Comparison of ENCODE assay signal across 28 cellular contexts in the genomic region with DNA sequence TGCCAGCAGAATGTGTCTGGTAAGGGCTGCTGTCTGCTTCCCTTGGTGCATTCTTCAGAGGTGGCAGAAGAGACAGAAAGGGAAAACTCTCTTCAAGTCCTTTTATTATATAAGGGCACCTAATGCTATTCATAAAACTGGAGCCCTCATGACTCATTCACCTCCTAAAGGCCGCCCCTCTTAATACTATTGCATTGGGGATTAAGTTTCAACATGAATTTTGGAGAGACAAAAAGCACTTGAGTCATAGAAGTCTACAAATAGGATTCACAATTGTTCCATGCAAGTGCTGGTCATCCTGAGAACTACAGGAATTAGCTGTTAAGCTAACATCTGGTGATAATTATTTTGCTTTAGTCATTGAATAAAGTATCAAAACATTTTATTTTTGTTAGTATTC.
DNase-seq lines count a peak whose midpoint lies in the region; ATAC-seq, FAIRE-seq and TF ChIP-seq lines count a peak whose summit lies in the region.
"Had no signal": no experiment of that assay in that cellular context is flagged by ENCODE, and none has a peak within 500 bp of the region (broad histone marks: within the 10 kb centered on the region; RNA-seq: fewer than 3 reads in every experiment).

No MANE protein-coding gene starts in this region.

- H3K36me3 Mint-ChIP-seq in glutamatergic neuron (ENCODE audit: unreplicated experiment), result peaks cover 13% of the 10 kb centered on the region
- H3K36me3 Mint-ChIP-seq: activated naive CD8-positive, alpha-beta T cell had no signal

- H3K4me1 ChIP-seq in gastroesophageal sphincter, result no peaks in the 10 kb centered on the region
- H3K4me1 ChIP-seq in Peyer's patch, result no peaks in the 10 kb centered on the region
- H3K4me1 ChIP-seq: neural progenitor cell had no signal

- no peak for TF ChIP-seq EP300 in gastroesophageal sphincter (IDR thresholded peaks at IDR 0.05)

- H3K9me3 ChIP-seq in gastroesophageal sphincter (no peaks in the 10 kb centered on the region), Peyer's patch (no peaks in the 10 kb centered on the region)

- H3K27ac Mint-ChIP-seq in glutamatergic neuron (ENCODE audit: unreplicated experiment), result no peak overlapping the region
- H3K27ac Mint-ChIP-seq: activated CD4-positive, alpha-beta memory T cell treated with anti-CD3 and anti-CD28 coated beads, Interleukin-2, amount 10 ng/mL, durations not matched to agents 7 days and 5 days; activated naive CD8-positive, alpha-beta T cell; neural progenitor cell; stimulated activated naive B cell treated with anti-CD40 and anti-IgM and Interleukin-4, amounts not matched to agents 10 μg/mL and 1 μg/mL and 100 μg/mL, for 72 hours; T-helper 17 cell had no signal

- TF ChIP-seq CTCF in bronchial epithelial cell (IDR thresholded peaks at IDR 0.05; ENCODE audit: insufficient read depth, low read length, severe bottlenecking), result no peak
- TF ChIP-seq CTCF in gastroesophageal sphincter (IDR thresholded peaks at IDR 0.05), result no peak
- TF ChIP-seq CTCF in Peyer's patch (IDR thresholded peaks at IDR 0.05), result no peak
- TF ChIP-seq CTCF in glutamatergic neuron (IDR thresholded peaks at IDR 0.05; ENCODE audit: partially characterized antibody, unreplicated experiment), result no peak

- no peaks in the 10 kb centered on the region for H3K36me3 ChIP-seq in bronchial epithelial cell (ENCODE audit: control insufficient read depth, insufficient read depth, low read length)
- no peaks in the 10 kb centered on the region for H3K36me3 ChIP-seq in gastroesophageal sphincter
- H3K36me3 ChIP-seq in Peyer's patch, result no peaks in the 10 kb centered on the region
- H3K36me3 ChIP-seq: neural progenitor cell had no signal

- no peak overlapping the region for H3K27ac ChIP-seq in gastroesophageal sphincter
- H3K27ac ChIP-seq in Peyer's patch, result no peak overlapping the region
- H3K27ac ChIP-seq: dorsolateral prefrontal cortex, HL-60, neural progenitor cell had no signal

- no peaks in the 10 kb centered on the region for H3K27me3 Mint-ChIP-seq in glutamatergic neuron (ENCODE audit: unreplicated experiment)
- H3K27me3 Mint-ChIP-seq: activated CD4-positive, alpha-beta memory T cell treated with anti-CD3 and anti-CD28 coated beads, Interleukin-2, amount 10 ng/mL, durations not matched to agents 7 days and 5 days; activated naive CD8-positive, alpha-beta T cell; stimulated activated naive B cell treated with anti-CD40 and anti-IgM and Interleukin-4, amounts not matched to agents 10 μg/mL and 1 μg/mL and 100 μg/mL, for 72 hours; T-helper 17 cell had no signal

- no peak for FAIRE-seq in bronchial epithelial cell (lab: Jason Lieb, UNC)

- H3K27me3 ChIP-seq in bronchial epithelial cell (ENCODE audit: control insufficient read depth, insufficient read depth, low read length), result no peaks in the 10 kb centered on the region
- no peaks in the 10 kb centered on the region for H3K27me3 ChIP-seq in gastroesophageal sphincter
- no peaks in the 10 kb centered on the region for H3K27me3 ChIP-seq in Peyer's patch
- H3K27me3 ChIP-seq: neural progenitor cell had no signal

- ATAC-seq in gastroesophageal sphincter, result peak; percentile 62
- ATAC-seq: right cardiac atrium; SK-N-SH treated with all-trans-retinoic acid at 6 μM for 48 hours; stimulated activated naive B cell treated with anti-CD40 and anti-IgM and Interleukin-4, amounts not matched to agents 10 μg/mL and 1 μg/mL and 100 μg/mL, for 72 hours; T-helper 17 cell had no signal

- TF ChIP-seq POLR2A in gastroesophageal sphincter (IDR thresholded peaks at IDR 0.05) (no peak), Peyer's patch (IDR thresholded peaks at IDR 0.05) (no peak)

- no peaks in the 10 kb centered on the region for H3K4me1 Mint-ChIP-seq in glutamatergic neuron (ENCODE audit: low read depth, unreplicated experiment)
- H3K4me1 Mint-ChIP-seq: activated CD4-positive, alpha-beta memory T cell treated with anti-CD3 and anti-CD28 coated beads, Interleukin-2, amount 10 ng/mL, durations not matched to agents 7 days and 5 days; T-helper 17 cell had no signal

- H3K4me3 Mint-ChIP-seq in glutamatergic neuron (ENCODE audit: unreplicated experiment), result no peak overlapping the region
- H3K4me3 Mint-ChIP-seq: activated CD4-positive, alpha-beta memory T cell treated with anti-CD3 and anti-CD28 coated beads, Interleukin-2, amount 10 ng/mL, durations not matched to agents 7 days and 5 days; activated naive CD8-positive, alpha-beta T cell; neural progenitor cell; stimulated activated naive B cell treated with anti-CD40 and anti-IgM and Interleukin-4, amounts not matched to agents 10 μg/mL and 1 μg/mL and 100 μg/mL, for 72 hours; T-helper 17 cell had no signal

- WGBS in gastroesophageal sphincter (ENCODE audit: low coverage in 1 of 2), 2 donors, result 50 to 91% methylated on average over 1 of the region's 1 CpG

- H3K9me3 Mint-ChIP-seq in glutamatergic neuron (ENCODE audit: unreplicated experiment), result peaks cover 3% of the 10 kb centered on the region
- H3K9me3 Mint-ChIP-seq: activated CD4-positive, alpha-beta memory T cell treated with anti-CD3 and anti-CD28 coated beads, Interleukin-2, amount 10 ng/mL, durations not matched to agents 7 days and 5 days had no signal

- peak; percentile 35 for DNase-seq in LHCN-M2 (ENCODE audit: low read depth)
- peak; percentile 30 for DNase-seq in NCI-H2196 treated with DMSO at 0.1 percent for 48 hours (lab: John Stamatoyannopoulos, UW; ENCODE audit: unreplicated experiment)
- peak; percentile 82 for DNase-seq in bronchial epithelial cell (ENCODE audit: low read depth)
- DNase-seq in Peyer's patch, result no peak
- DNase-seq in glutamatergic neuron, result no peak
- no peak for DNase-seq in occipital lobe (lab: John Stamatoyannopoulos, UW)
- DNase-seq: activated CD4-positive, alpha-beta memory T cell treated with anti-CD3 and anti-CD28 coated beads, Interleukin-2, amount 10 ng/mL, durations not matched to agents 7 days and 5 days; activated CD4-positive, alpha-beta T cell treated with anti-CD3 and anti-CD28 coated beads for 1 hour; aorta; C1 segment of cervical spinal cord; Calu3; cerebellar nuclear complex; dorsolateral prefrontal cortex; foreskin melanocyte; GOT3; NCI-H1092; NCI-H1694 treated with DMSO at 0.1 percent for 48 hours; NCI-H2227 treated with DMSO at 0.1 percent for 48 hours; NCI-H82; right cardiac atrium; stimulated activated CD4-positive, alpha-beta T cell treated with anti-CD3 and anti-CD28 coated beads, Interleukin-4, amount 100 ng/mL, for 4 hours; stimulated activated naive B cell treated with anti-CD40 and anti-IgM and Interleukin-4, amounts not matched to agents 10 μg/mL and 1 μg/mL and 100 μg/mL, for 72 hours; T-helper 17 cell had no signal

- H3K4me3 ChIP-seq in bronchial epithelial cell (ENCODE audit: low read depth, low read length) (no peak overlapping the region), gastroesophageal sphincter (no peak overlapping the region), Peyer's patch (no peak overlapping the region)
- H3K4me3 ChIP-seq: dorsolateral prefrontal cortex, neural progenitor cell had no signal

Comparison
In these comparisons a context has a peak if more than half of its experiments do, and no peak if none do; other contexts are left out.
1. DNase-seq: peak in LHCN-M2 (single experiment), NCI-H2196 treated with DMSO at 0.1 percent for 48 hours (single experiment) and bronchial epithelial cell (single experiment); none in Peyer's patch (0 of 3), glutamatergic neuron (single experiment) and occipital lobe (single experiment).